1 cellular context compared by ENCODE assay signal in the genomic region with DNA sequence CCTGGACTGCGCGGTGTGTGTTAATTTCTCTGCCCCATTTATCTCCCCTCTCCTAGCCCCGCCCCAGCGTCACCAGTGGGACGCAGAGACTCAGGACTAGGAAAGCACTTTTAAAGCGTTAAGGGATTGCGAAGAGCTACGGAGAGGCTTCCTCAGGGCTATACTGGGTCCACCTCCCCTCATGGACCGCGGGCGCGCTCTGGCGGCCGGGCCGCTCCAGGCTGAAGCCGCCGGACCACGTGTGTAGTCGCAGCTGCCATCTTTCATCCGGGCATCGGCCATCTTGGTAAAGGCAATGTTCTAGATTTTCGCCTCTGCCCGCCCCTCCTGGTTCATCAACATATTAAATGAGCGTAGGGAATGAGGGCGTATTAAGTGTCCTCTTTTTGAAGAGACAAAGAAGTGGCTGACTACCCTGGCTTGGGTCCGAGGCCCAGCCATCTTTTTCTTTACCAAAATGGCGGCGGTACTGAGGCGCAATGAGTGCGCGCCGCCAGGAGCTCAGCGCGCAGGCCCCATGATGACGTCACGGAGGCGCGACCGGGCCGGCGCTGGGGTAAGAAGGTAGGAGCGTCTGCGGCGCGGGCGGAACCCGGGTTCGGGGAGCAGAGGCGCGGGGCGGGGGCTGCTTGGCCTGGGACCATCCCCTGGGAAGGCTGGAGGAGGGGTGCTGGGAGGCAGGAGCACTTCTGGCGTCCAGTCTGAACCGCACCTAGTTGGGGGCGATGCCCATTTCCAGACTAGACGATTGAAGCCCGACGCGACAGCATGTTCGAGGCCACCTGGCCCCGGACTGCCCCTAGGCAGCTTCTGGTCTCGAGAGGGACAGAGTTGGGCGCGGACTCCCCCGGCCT.
TF ChIP-seq lines count a peak whose summit lies in the region.

A gene with protein sequence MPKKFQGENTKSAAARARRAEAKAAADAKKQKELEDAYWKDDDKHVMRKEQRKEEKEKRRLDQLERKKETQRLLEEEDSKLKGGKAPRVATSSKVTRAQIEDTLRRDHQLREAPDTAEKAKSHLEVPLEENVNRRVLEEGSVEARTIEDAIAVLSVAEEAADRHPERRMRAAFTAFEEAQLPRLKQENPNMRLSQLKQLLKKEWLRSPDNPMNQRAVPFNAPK (plus strand): TSS at position 531 of the 854 bp plus-strand sequence. CDS start 3,406 bp downstream, outside the sequence.

TF ChIP-seq in HCT116, 20 proteins besides CTCF, POLR2A, EP300 and RAD21 (continued from another document):
- TF ChIP-seq REST (IDR thresholded peaks at IDR 0.05; ENCODE audit: low read depth), result no peak
TF ChIP-seq in HCT116: peak in this region for 6.
